In genomic region chr11:46912526-46913150, GRCh38 we compare ENCODE assay signal across 1 cellular context.
TF ChIP-seq lines count a peak whose summit lies in the region.

No MANE protein-coding gene starts in this region.

TF ChIP-seq in GM23338, 12 proteins besides CTCF, POLR2A, EP300 and RAD21 (continued from another document):
- TF ChIP-seq ZNF462 (CRISPR knock-in tag; IDR thresholded peaks at IDR 0.05) (no peak), NANOG (IDR thresholded peaks at IDR 0.05; ENCODE audit: borderline replicate concordance) (peak; percentile 40; the same call in 1 of the 2 replicates), ETS1 (IDR thresholded peaks at IDR 0.05) (peak; percentile 79)
